9 cellular contexts compared by ENCODE assay signal in genomic region chr5:55903121-55903701, GRCh38. TPM values are rescaled to one million over a fixed set of nuclear protein-coding genes. Genes with fewer than 3 reads are reported as not detected.
DNase-seq lines count a peak whose midpoint lies in the region; ATAC-seq lines count a peak whose summit lies in the region.
"Had no signal": no experiment of that assay in that cellular context is flagged by ENCODE, and none has a peak within 500 bp of the region (broad histone marks: within the 10 kb centered on the region; RNA-seq: fewer than 3 reads in every experiment).

No MANE protein-coding gene starts in this region.

- H3K4me1 Mint-ChIP-seq in activated CD4-positive, alpha-beta T cell treated with anti-CD3 and anti-CD28 coated beads, Interleukin-2, amount 10 ng/mL, durations not matched to agents 7 days and 5 days, result peaks cover 28% of the 10 kb centered on the region
- H3K4me1 Mint-ChIP-seq in stimulated activated memory B cell treated with anti-CD40 and anti-IgM and Interleukin-4, amounts not matched to agents 10 μg/mL and 1 μg/mL and 100 μg/mL, for 72 hours, result peaks cover 30% of the 10 kb centered on the region

- H3K27me3 Mint-ChIP-seq in activated CD4-positive, alpha-beta T cell treated with anti-CD3 and anti-CD28 coated beads, Interleukin-2, amount 10 ng/mL, durations not matched to agents 7 days and 5 days, result peaks cover 8% of the 10 kb centered on the region
- no peaks in the 10 kb centered on the region for H3K27me3 Mint-ChIP-seq in stimulated activated memory B cell treated with anti-CD40 and anti-IgM and Interleukin-4, amounts not matched to agents 10 μg/mL and 1 μg/mL and 100 μg/mL, for 72 hours

- DNase-seq in SIG-M5 treated with dmso at 0.1 percent for 504 hours (lab: John Stamatoyannopoulos, UW; ENCODE audit: unreplicated experiment) (peak; percentile 46), SIG-M5 (lab: John Stamatoyannopoulos, UW) (no peak), C1 segment of cervical spinal cord (lab: John Stamatoyannopoulos, UW) (no peak), anterior cingulate cortex (lab: John Stamatoyannopoulos, UW) (no peak)
- peak; percentile 70 for DNase-seq in activated CD4-positive, alpha-beta T cell treated with anti-CD3 and anti-CD28 coated beads, Interleukin-2, amount 10 ng/mL, durations not matched to agents 7 days and 5 days

- H3K9me3 Mint-ChIP-seq in activated CD4-positive, alpha-beta T cell treated with anti-CD3 and anti-CD28 coated beads, Interleukin-2, amount 10 ng/mL, durations not matched to agents 7 days and 5 days, result no peaks in the 10 kb centered on the region
- no peaks in the 10 kb centered on the region for H3K9me3 Mint-ChIP-seq in stimulated activated memory B cell treated with anti-CD40 and anti-IgM and Interleukin-4, amounts not matched to agents 10 μg/mL and 1 μg/mL and 100 μg/mL, for 72 hours

- H3K36me3 Mint-ChIP-seq in activated CD4-positive, alpha-beta T cell treated with anti-CD3 and anti-CD28 coated beads, Interleukin-2, amount 10 ng/mL, durations not matched to agents 7 days and 5 days (ENCODE audit: low read depth), result no peaks in the 10 kb centered on the region
- H3K36me3 Mint-ChIP-seq in stimulated activated memory B cell treated with anti-CD40 and anti-IgM and Interleukin-4, amounts not matched to agents 10 μg/mL and 1 μg/mL and 100 μg/mL, for 72 hours, result no peaks in the 10 kb centered on the region

- no peak overlapping the region for H3K27ac Mint-ChIP-seq in activated CD4-positive, alpha-beta T cell treated with anti-CD3 and anti-CD28 coated beads, Interleukin-2, amount 10 ng/mL, durations not matched to agents 7 days and 5 days
- peak overlapping the region; percentile 19 for H3K27ac Mint-ChIP-seq in stimulated activated memory B cell treated with anti-CD40 and anti-IgM and Interleukin-4, amounts not matched to agents 10 μg/mL and 1 μg/mL and 100 μg/mL, for 72 hours

- peak overlapping the region; percentile 1 for H3K4me3 Mint-ChIP-seq in activated CD4-positive, alpha-beta T cell treated with anti-CD3 and anti-CD28 coated beads, Interleukin-2, amount 10 ng/mL, durations not matched to agents 7 days and 5 days
- H3K4me3 Mint-ChIP-seq in stimulated activated memory B cell treated with anti-CD40 and anti-IgM and Interleukin-4, amounts not matched to agents 10 μg/mL and 1 μg/mL and 100 μg/mL, for 72 hours, result peak overlapping the region; percentile 20

- ATAC-seq in HG03432 (IDR thresholded peaks at IDR 0.05; ENCODE audit: unreplicated experiment) (peak; percentile 94), esophagus mucosa (peak; percentile 46)
- peak; percentile 92 for ATAC-seq in stimulated activated memory B cell treated with anti-CD40 and anti-IgM and Interleukin-4, amounts not matched to agents 10 μg/mL and 1 μg/mL and 100 μg/mL, for 72 hours
- ATAC-seq: body of pancreas had no signal

- CTCF ChIA-PET in activated CD4-positive, alpha-beta T cell treated with anti-CD3 and anti-CD28 coated beads, Interleukin-2, amount 10 ng/mL, durations not matched to agents 7 days and 5 days (lab: Charles Lee), result interaction anchor here (0.9 to 1.3 kb wide), 3 partner anchors 10 to 481 kb away, joined by 3 to 6 read pairs (median 5); no protein-coding TSS in a partner anchor

- POLR2A ChIA-PET in activated CD4-positive, alpha-beta T cell treated with anti-CD3 and anti-CD28 coated beads, Interleukin-2, amount 10 ng/mL, durations not matched to agents 7 days and 5 days (lab: Charles Lee), result no interaction called here

RNA-seq across cellular contexts. Expression of gene IL31RA, which starts 52.1 kb away (rescaled TPM):
- total RNA-seq in activated CD4-positive, alpha-beta T cell treated with anti-CD3 and anti-CD28 coated beads, Interleukin-2, amount 10 ng/mL, durations not matched to agents 7 days and 5 days, result not detected
- total RNA-seq in esophagus mucosa, result 0.68 TPM
- total RNA-seq: body of pancreas had no signal

Comparison
In these comparisons a context has a peak if more than half of its experiments do, and no peak if none do; other contexts are left out.
1. DNase-seq: peak in SIG-M5 treated with dmso at 0.1 percent for 504 hours (single experiment) and activated CD4-positive, alpha-beta T cell treated with anti-CD3 and anti-CD28 coated beads, Interleukin-2, amount 10 ng/mL, durations not matched to agents 7 days and 5 days (single experiment); none in SIG-M5 (single experiment), C1 segment of cervical spinal cord (0 of 14) and anterior cingulate cortex (0 of 58).
2. Peak in every context shown above with its lines, with median percentiles within 50 percentile points of each other: ATAC-seq.